Comparison of ENCODE assay signal across 2 cellular contexts in genomic region chr6:28215425-28215824, GRCh38.
TF ChIP-seq lines count a peak whose summit lies in the region.

No MANE protein-coding gene starts in this region.

TF ChIP-seq in HepG2, 621 proteins besides CTCF, POLR2A, EP300 and RAD21:
- TF ChIP-seq ZMYM4 (CRISPR knock-in tag; IDR thresholded peaks at IDR 0.05) = peak; percentile 21; the same call in 1 of the 2 replicates
- TF ChIP-seq, protein P1, sequence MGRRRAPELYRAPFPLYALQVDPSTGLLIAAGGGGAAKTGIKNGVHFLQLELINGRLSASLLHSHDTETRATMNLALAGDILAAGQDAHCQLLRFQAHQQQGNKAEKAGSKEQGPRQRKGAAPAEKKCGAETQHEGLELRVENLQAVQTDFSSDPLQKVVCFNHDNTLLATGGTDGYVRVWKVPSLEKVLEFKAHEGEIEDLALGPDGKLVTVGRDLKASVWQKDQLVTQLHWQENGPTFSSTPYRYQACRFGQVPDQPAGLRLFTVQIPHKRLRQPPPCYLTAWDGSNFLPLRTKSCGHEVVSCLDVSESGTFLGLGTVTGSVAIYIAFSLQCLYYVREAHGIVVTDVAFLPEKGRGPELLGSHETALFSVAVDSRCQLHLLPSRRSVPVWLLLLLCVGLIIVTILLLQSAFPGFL (CRISPR knock-in tag; IDR thresholded peaks at IDR 0.05) = no peak
- peak; percentile 62 for TF ChIP-seq CEBPG (CRISPR knock-in tag; IDR thresholded peaks at IDR 0.05)
- peak; percentile 80 for TF ChIP-seq CEBPB (IDR thresholded peaks at IDR 0.05; ENCODE audit: borderline replicate concordance, low read depth, low read length)

TF ChIP-seq in WTC11, 78 proteins besides CTCF, POLR2A, EP300 and RAD21:
- no peak for TF ChIP-seq HMGA2 (CRISPR knock-in tag; IDR thresholded peaks at IDR 0.05)
- no peak for TF ChIP-seq NR2C2 (CRISPR knock-in tag; IDR thresholded peaks at IDR 0.05)
- no peak for TF ChIP-seq RORB (CRISPR knock-in tag; IDR thresholded peaks at IDR 0.05)
- TF ChIP-seq ZBTB21 (CRISPR knock-in tag; IDR thresholded peaks at IDR 0.05; ENCODE audit: borderline replicate concordance) = no peak
- no peak for TF ChIP-seq SP1 (CRISPR knock-in tag; conservative IDR thresholded peaks at IDR 0.05)
- TF ChIP-seq IRF2 (CRISPR knock-in tag; IDR thresholded peaks at IDR 0.05; ENCODE audit: borderline replicate concordance, low read depth) = no peak
- TF ChIP-seq ATF2 (CRISPR knock-in tag; IDR thresholded peaks at IDR 0.05; ENCODE audit: borderline replicate concordance, low read depth) = no peak
- TF ChIP-seq GRHL2 (CRISPR knock-in tag; IDR thresholded peaks at IDR 0.05; ENCODE audit: insufficient replicate concordance, severe bottlenecking) = no peak
- TF ChIP-seq, protein P2, sequence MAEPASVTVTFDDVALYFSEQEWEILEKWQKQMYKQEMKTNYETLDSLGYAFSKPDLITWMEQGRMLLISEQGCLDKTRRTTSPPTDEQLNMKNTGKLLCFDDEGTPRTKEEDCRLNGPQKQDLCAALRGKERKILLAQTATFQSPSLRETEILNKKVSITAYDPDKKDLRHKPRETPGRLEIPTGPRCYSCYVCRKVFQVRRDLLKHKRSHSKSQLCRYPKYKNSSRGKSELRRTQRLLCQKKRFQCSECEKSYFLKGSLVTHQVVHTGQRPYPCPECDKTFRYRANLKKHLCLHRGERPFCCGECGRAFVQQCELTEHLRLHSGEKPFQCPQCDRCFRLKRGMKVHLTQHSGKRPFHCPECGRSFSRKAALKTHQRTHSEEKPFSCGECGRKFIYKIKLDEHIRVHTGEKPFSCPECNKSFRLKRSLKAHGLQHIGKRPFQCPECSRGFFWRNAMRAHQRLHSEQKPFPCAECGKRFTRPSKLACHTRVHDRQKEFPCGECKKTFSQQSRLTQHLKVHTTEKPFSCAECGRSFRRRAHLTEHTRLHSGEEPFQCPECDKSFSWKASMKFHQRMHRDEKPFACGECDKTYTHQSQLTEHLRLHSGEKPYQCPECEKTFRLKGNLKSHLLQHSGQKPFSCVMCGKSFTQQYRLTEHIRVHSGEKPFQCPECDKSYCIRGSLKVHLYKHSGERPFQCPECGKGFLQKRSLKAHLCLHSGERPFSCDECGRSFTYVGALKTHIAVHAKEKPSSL (CRISPR knock-in tag; conservative IDR thresholded peaks at IDR 0.05) = no peak
- no peak for TF ChIP-seq FOXJ3 (CRISPR knock-in tag; IDR thresholded peaks at IDR 0.05; ENCODE audit: borderline replicate concordance)
